In genomic region chr9:85508616-85509015, GRCh38 we compare ENCODE assay signal across 1 cellular context.
TF ChIP-seq lines count a peak whose summit lies in the region.

No MANE protein-coding gene starts in this region.

TF ChIP-seq in HCT116, 20 proteins besides CTCF, POLR2A, EP300 and RAD21 (continued from another document):
- TF ChIP-seq, protein P1, sequence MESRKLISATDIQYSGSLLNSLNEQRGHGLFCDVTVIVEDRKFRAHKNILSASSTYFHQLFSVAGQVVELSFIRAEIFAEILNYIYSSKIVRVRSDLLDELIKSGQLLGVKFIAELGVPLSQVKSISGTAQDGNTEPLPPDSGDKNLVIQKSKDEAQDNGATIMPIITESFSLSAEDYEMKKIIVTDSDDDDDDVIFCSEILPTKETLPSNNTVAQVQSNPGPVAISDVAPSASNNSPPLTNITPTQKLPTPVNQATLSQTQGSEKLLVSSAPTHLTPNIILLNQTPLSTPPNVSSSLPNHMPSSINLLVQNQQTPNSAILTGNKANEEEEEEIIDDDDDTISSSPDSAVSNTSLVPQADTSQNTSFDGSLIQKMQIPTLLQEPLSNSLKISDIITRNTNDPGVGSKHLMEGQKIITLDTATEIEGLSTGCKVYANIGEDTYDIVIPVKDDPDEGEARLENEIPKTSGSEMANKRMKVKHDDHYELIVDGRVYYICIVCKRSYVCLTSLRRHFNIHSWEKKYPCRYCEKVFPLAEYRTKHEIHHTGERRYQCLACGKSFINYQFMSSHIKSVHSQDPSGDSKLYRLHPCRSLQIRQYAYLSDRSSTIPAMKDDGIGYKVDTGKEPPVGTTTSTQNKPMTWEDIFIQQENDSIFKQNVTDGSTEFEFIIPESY (IDR thresholded peaks at IDR 0.05; ENCODE audit: extremely low read depth, insufficient replicate concordance, low read length) = no peak
- TF ChIP-seq YY1 (IDR thresholded peaks at IDR 0.05; ENCODE audit: extremely low read depth, insufficient replicate concordance, low read depth, low read length) (no peak), ATF3 (IDR thresholded peaks at IDR 0.05) (no peak), SIN3A (IDR thresholded peaks at IDR 0.05; ENCODE audit: low read depth) (no peak), JUND (IDR thresholded peaks at IDR 0.05) (no peak)
